In genomic region chr3:50251220-50251619, GRCh38 we compare ENCODE assay signal across 8 cellular contexts. TPM values are rescaled to one million over a fixed set of nuclear protein-coding genes. Genes with fewer than 3 reads are reported as not detected.
A peak's percentile ranks its signal among the peaks of the same experiment; 100 is the strongest.
DNase-seq lines count a peak whose midpoint lies in the region; ATAC-seq and TF ChIP-seq lines count a peak whose summit lies in the region.

No MANE protein-coding gene starts in this region.

- no peak overlapping the region for H3K4me3 Mint-ChIP-seq in CD14-positive monocyte
- H3K4me3 Mint-ChIP-seq in dendritic cell treated with granulocyte-macrophage colony-stimulating factor and Interleukin-4, amounts not matched to agents 40 ng/mL and 50 ng/mL, for 4 days: no peak overlapping the region
- no peak overlapping the region for H3K4me3 Mint-ChIP-seq in osteocyte (ENCODE audit: unreplicated experiment)

- DNase-seq in CD14-positive monocyte (ENCODE audit: low spot score): no peak
- peak; percentile 76 for DNase-seq in RPMI7951 (ENCODE audit: low read depth)
- DNase-seq in osteocyte (ENCODE audit: extremely low spot score, unreplicated experiment): no peak
- DNase-seq in SIG-M5 treated with dmso at 0.1 percent for 504 hours (lab: John Stamatoyannopoulos, UW; ENCODE audit: unreplicated experiment): no peak
- DNase-seq in NCI-H2107 treated with DMSO at 0.1 percent for 48 hours (lab: John Stamatoyannopoulos, UW; ENCODE audit: unreplicated experiment): no peak
- no peak for DNase-seq in DMS53 (lab: John Stamatoyannopoulos, UW)

- H3K27me3 Mint-ChIP-seq in CD14-positive monocyte (ENCODE audit: low read depth in 3 of 3) (no peaks in the 10 kb centered on the region), osteocyte (ENCODE audit: unreplicated experiment) (no peaks in the 10 kb centered on the region)
- H3K27me3 Mint-ChIP-seq in dendritic cell treated with granulocyte-macrophage colony-stimulating factor and Interleukin-4, amounts not matched to agents 40 ng/mL and 50 ng/mL, for 4 days: no peaks in the 10 kb centered on the region

- intact Hi-C loops in CD14-positive monocyte (cut with micrococcal nuclease): no loop called here
- intact Hi-C loops in dendritic cell treated with granulocyte-macrophage colony-stimulating factor and Interleukin-4, amounts not matched to agents 40 ng/mL and 50 ng/mL, for 4 days (cut with micrococcal nuclease): no loop called here

- no peak for TF ChIP-seq CTCF in CD14-positive monocyte (IDR thresholded peaks at IDR 0.05)
- TF ChIP-seq CTCF in osteocyte (IDR thresholded peaks at IDR 0.05): no peak

- H3K4me1 Mint-ChIP-seq in CD14-positive monocyte (peaks cover 71% of the 10 kb centered on the region), osteocyte (ENCODE audit: unreplicated experiment) (peaks cover 43% of the 10 kb centered on the region)
- peaks cover 86% of the 10 kb centered on the region for H3K4me1 Mint-ChIP-seq in dendritic cell treated with granulocyte-macrophage colony-stimulating factor and Interleukin-4, amounts not matched to agents 40 ng/mL and 50 ng/mL, for 4 days (ENCODE audit: low read depth)

- H3K9me3 Mint-ChIP-seq in CD14-positive monocyte (peaks cover 0 to 2% (median 0%) of the 10 kb centered on the region in 7 donors), osteocyte (ENCODE audit: unreplicated experiment) (no peaks in the 10 kb centered on the region)
- no peaks in the 10 kb centered on the region for H3K9me3 Mint-ChIP-seq in dendritic cell treated with granulocyte-macrophage colony-stimulating factor and Interleukin-4, amounts not matched to agents 40 ng/mL and 50 ng/mL, for 4 days

- H3K36me3 Mint-ChIP-seq in CD14-positive monocyte: peaks cover 60 to 93% of the 10 kb centered on the region in 2 donors
- peaks cover 100% of the 10 kb centered on the region for H3K36me3 Mint-ChIP-seq in dendritic cell treated with granulocyte-macrophage colony-stimulating factor and Interleukin-4, amounts not matched to agents 40 ng/mL and 50 ng/mL, for 4 days (ENCODE audit: low read depth)
- peaks cover 6% of the 10 kb centered on the region for H3K36me3 Mint-ChIP-seq in osteocyte (ENCODE audit: unreplicated experiment)

- ATAC-seq in HG03439 (IDR thresholded peaks at IDR 0.05; ENCODE audit: unreplicated experiment): no peak

- H3K27ac Mint-ChIP-seq in CD14-positive monocyte (peak overlapping the region; percentile 77 to 97 (median 83)), osteocyte (ENCODE audit: unreplicated experiment) (peak overlapping the region; percentile 27)
- peak overlapping the region; percentile 68 for H3K27ac Mint-ChIP-seq in dendritic cell treated with granulocyte-macrophage colony-stimulating factor and Interleukin-4, amounts not matched to agents 40 ng/mL and 50 ng/mL, for 4 days

RNA-seq across cellular contexts. Expression of gene GNAI2, which starts 15.2 kb away (rescaled TPM):
- polyA plus RNA-seq in CD14-positive monocyte: 1,000 to 10,000 TPM in 1 of 2 donors, 100 to 1,000 TPM in 1; 914 to 1,165 TPM
- total RNA-seq in RPMI7951 (2014; rRNA removed; shearing (Covaris generic)): 302 and 305 TPM in 2 replicates
- total RNA-seq in osteocyte: 340 and 357 TPM in 2 replicates

RNA-seq across cellular contexts. Expression of gene SEMA3B, which starts 17.7 kb away (rescaled TPM):
- polyA plus RNA-seq in CD14-positive monocyte: not detected
- total RNA-seq in RPMI7951 (2014; rRNA removed; shearing (Covaris generic)): 3.1 and 5.6 TPM in 2 replicates
- total RNA-seq in osteocyte: 5.5 and 8.1 TPM in 2 replicates

RNA-seq across cellular contexts. Expression of gene LSMEM2, which starts 27.7 kb away (rescaled TPM):
- not detected for polyA plus RNA-seq in CD14-positive monocyte
- total RNA-seq in RPMI7951 (2014; rRNA removed; shearing (Covaris generic)): not detected in 2 replicates
- not detected in 2 replicates for total RNA-seq in osteocyte

RNA-seq across cellular contexts. Expression of gene IFRD2, which starts 41.0 kb away (rescaled TPM):
- 10 to 100 TPM; 17.1 to 23.3 TPM for polyA plus RNA-seq in CD14-positive monocyte
- 97.9 and 116 TPM in 2 replicates for total RNA-seq in RPMI7951 (2014; rRNA removed; shearing (Covaris generic))
- 43.3 and 54.2 TPM in 2 replicates for total RNA-seq in osteocyte

RNA-seq across cellular contexts. Expression of gene SLC38A3, which starts 46.1 kb away (rescaled TPM):
- polyA plus RNA-seq in CD14-positive monocyte: not detected
- total RNA-seq in RPMI7951 (2014; rRNA removed; shearing (Covaris generic)): not detected in 2 replicates
- 3.9 and 4.5 TPM in 2 replicates for total RNA-seq in osteocyte

Comparison
In these comparisons a context has a peak if more than half of its experiments do, and no peak if none do; other contexts are left out.
1. H3K27ac Mint-ChIP-seq: peak in every context shown above with its lines; median percentile 83 in CD14-positive monocyte; 68 in dendritic cell treated with granulocyte-macrophage colony-stimulating factor and Interleukin-4, amounts not matched to agents 40 ng/mL and 50 ng/mL, for 4 days; 27 in osteocyte.